30 cellular contexts compared by ENCODE assay signal in genomic region chr5:172926008-172926523, GRCh38.
"Had no signal": no experiment of that assay in that cellular context is flagged by ENCODE, and none has a peak within 500 bp of the region (broad histone marks: within the 10 kb centered on the region; RNA-seq: fewer than 3 reads in every experiment).

No MANE protein-coding gene starts in this region.

- ATAC-seq: activated CD4-positive, CD25-positive, alpha-beta regulatory T cell treated with anti-CD3 and anti-CD28 coated beads, Interleukin-2, amount 50 U/mL, for 24 hours; body of pancreas; gastrocnemius medialis; naive thymus-derived CD8-positive, alpha-beta T cell; right cardiac atrium; stimulated activated naive CD8-positive, alpha-beta T cell treated with anti-CD3 and anti-CD28 coated beads, Interleukin-15, Interleukin-2, amounts not matched to agents 100 U/mL and 50 U/mL, for 24 hours had no signal

- H3K27me3 Mint-ChIP-seq: activated CD4-positive, alpha-beta memory T cell treated with anti-CD3 and anti-CD28 coated beads for 36 hours; activated CD4-positive, alpha-beta T cell treated with anti-CD3 and anti-CD28 coated beads, Interleukin-2, amount 10 ng/mL, durations not matched to agents 24 days and 14 days; activated naive CD8-positive, alpha-beta T cell treated with anti-CD3 and anti-CD28 coated beads, Interleukin-2, amount 50 U/mL, for 24 hours; activated T-cell treated with anti-CD3 and anti-CD28 coated beads, Interleukin-2, amount 50 U/mL, for 24 hours; memory B cell; naive thymus-derived CD8-positive, alpha-beta T cell had no signal

- H3K4me3 ChIP-seq: body of pancreas, coronary artery, dorsolateral prefrontal cortex, gastrocnemius medialis, spleen, testis, vagina had no signal

- DNase-seq: activated CD4-positive, alpha-beta memory T cell treated with anti-CD3 and anti-CD28 coated beads for 36 hours; activated CD4-positive, alpha-beta T cell treated with anti-CD3 and anti-CD28 coated beads, Interleukin-2, amount 10 ng/mL, durations not matched to agents 24 days and 14 days; activated CD8-positive, alpha-beta memory T cell treated with anti-CD3 and anti-CD28 coated beads, Interleukin-2, amount 50 U/mL, for 48 hours; activated gamma-delta T cell; activated naive CD4-positive, alpha-beta T cell treated with anti-CD3 and anti-CD28 coated beads, Interleukin-2, amount 50 U/mL, for 16 hours; activated naive CD8-positive, alpha-beta T cell treated with anti-CD3 and anti-CD28 coated beads, Interleukin-2, amount 50 U/mL, for 24 hours; activated T-cell treated with anti-CD3 and anti-CD28 coated beads, Interleukin-2, amount 50 U/mL, for 24 hours; body of pancreas; effector memory CD4-positive, alpha-beta T cell; erythroblast; gastrocnemius medialis; glutamatergic neuron; naive thymus-derived CD8-positive, alpha-beta T cell; right cardiac atrium; spleen; stimulated activated CD4-positive, alpha-beta T cell treated with anti-CD3 and anti-CD28 coated beads, Interleukin-2, amount 100 ng/mL, for 48 hours; stimulated activated naive CD8-positive, alpha-beta T cell treated with anti-CD3 and anti-CD28 coated beads, Interleukin-15, Interleukin-2, amounts not matched to agents 100 U/mL and 50 U/mL, for 24 hours; SW 1271; T1000; trophoblast cell; WERI-Rb-1 had no signal

- H3K4me1 Mint-ChIP-seq: activated CD4-positive, alpha-beta T cell treated with anti-CD3 and anti-CD28 coated beads, Interleukin-2, amount 10 ng/mL, durations not matched to agents 24 days and 14 days; activated naive CD8-positive, alpha-beta T cell treated with anti-CD3 and anti-CD28 coated beads, Interleukin-2, amount 50 U/mL, for 24 hours; neural crest cell had no signal

- H3K4me3 Mint-ChIP-seq: activated CD4-positive, alpha-beta memory T cell treated with anti-CD3 and anti-CD28 coated beads for 36 hours; activated CD4-positive, alpha-beta T cell treated with anti-CD3 and anti-CD28 coated beads, Interleukin-2, amount 10 ng/mL, durations not matched to agents 24 days and 14 days; activated naive CD8-positive, alpha-beta T cell treated with anti-CD3 and anti-CD28 coated beads, Interleukin-2, amount 50 U/mL, for 24 hours; activated T-cell treated with anti-CD3 and anti-CD28 coated beads, Interleukin-2, amount 50 U/mL, for 24 hours; memory B cell; neural crest cell; T-helper 1 cell treated with Interleukin-12 subunit alpha and Interleukin-12 subunit beta and Interleukin-4 antibody, amounts not matched to agents 30 μg/mL and 1 μg/mL, for 36 hours had no signal

- H3K27ac ChIP-seq: body of pancreas, coronary artery, gastrocnemius medialis, testis, vagina, WERI-Rb-1 had no signal

- H3K27ac Mint-ChIP-seq: activated CD4-positive, alpha-beta memory T cell treated with anti-CD3 and anti-CD28 coated beads for 36 hours; activated CD4-positive, alpha-beta T cell treated with anti-CD3 and anti-CD28 coated beads, Interleukin-2, amount 10 ng/mL, durations not matched to agents 24 days and 14 days; activated naive CD8-positive, alpha-beta T cell treated with anti-CD3 and anti-CD28 coated beads, Interleukin-2, amount 50 U/mL, for 24 hours; activated T-cell treated with anti-CD3 and anti-CD28 coated beads, Interleukin-2, amount 50 U/mL, for 24 hours; memory B cell; T-helper 1 cell treated with Interleukin-12 subunit alpha and Interleukin-12 subunit beta and Interleukin-4 antibody, amounts not matched to agents 30 μg/mL and 1 μg/mL, for 36 hours had no signal

- H3K27me3 ChIP-seq: body of pancreas, dorsolateral prefrontal cortex, gastrocnemius medialis, spleen, testis, vagina had no signal

- H3K4me1 ChIP-seq: body of pancreas, vagina had no signal

- FAIRE-seq: islet of Langerhans had no signal

- H3K9me3 ChIP-seq: body of pancreas, gastrocnemius medialis, spleen, testis, vagina had no signal

- H3K9me3 Mint-ChIP-seq: activated CD4-positive, alpha-beta memory T cell treated with anti-CD3 and anti-CD28 coated beads for 36 hours; activated CD4-positive, alpha-beta T cell treated with anti-CD3 and anti-CD28 coated beads, Interleukin-2, amount 10 ng/mL, durations not matched to agents 24 days and 14 days; activated naive CD8-positive, alpha-beta T cell treated with anti-CD3 and anti-CD28 coated beads, Interleukin-2, amount 50 U/mL, for 24 hours; activated T-cell treated with anti-CD3 and anti-CD28 coated beads, Interleukin-2, amount 50 U/mL, for 24 hours; memory B cell; naive thymus-derived CD8-positive, alpha-beta T cell; neural crest cell; T-helper 1 cell treated with Interleukin-12 subunit alpha and Interleukin-12 subunit beta and Interleukin-4 antibody, amounts not matched to agents 30 μg/mL and 1 μg/mL, for 36 hours had no signal

- H3K36me3 ChIP-seq: WERI-Rb-1 had no signal
